Comparison of ENCODE assay signal across 8 cellular contexts in genomic region chr11:14454861-14455632, GRCh38. TPM values are rescaled to one million over a fixed set of nuclear protein-coding genes. Genes with fewer than 3 reads are reported as not detected.
DNase-seq lines count a peak whose midpoint lies in the region; ATAC-seq and TF ChIP-seq lines count a peak whose summit lies in the region.

No MANE protein-coding gene starts in this region.

- POLR2A ChIA-PET in RWPE1 (lab: Yijun Ruan, JAX; ENCODE audit: low non-redundant PET): interaction anchor here (0.9 kb wide), 1 partner anchor 154 kb away, joined by 4 read pairs; no protein-coding TSS in a partner anchor

- H3K27me3 Mint-ChIP-seq in osteocyte (ENCODE audit: unreplicated experiment): no peaks in the 10 kb centered on the region

- ATAC-seq in GM18498 (IDR thresholded peaks at IDR 0.05; ENCODE audit: unreplicated experiment) (peak; percentile 42), HG03469 (IDR thresholded peaks at IDR 0.05; ENCODE audit: unreplicated experiment) (no peak), HG02610 (IDR thresholded peaks at IDR 0.05; ENCODE audit: unreplicated experiment) (no peak), HG02571 (IDR thresholded peaks at IDR 0.05; ENCODE audit: unreplicated experiment) (no peak)

- H3K4me1 Mint-ChIP-seq in osteocyte (ENCODE audit: unreplicated experiment): peaks cover 3% of the 10 kb centered on the region

- peak overlapping the region; percentile 20 for H3K27ac Mint-ChIP-seq in osteocyte (ENCODE audit: unreplicated experiment)

- peak; percentile 77 for TF ChIP-seq CTCF in RWPE1 (conservative IDR thresholded peaks at IDR 0.05; ENCODE audit: low read depth)
- TF ChIP-seq CTCF in osteocyte (IDR thresholded peaks at IDR 0.05): peak; percentile 78

- no peak overlapping the region for H3K4me3 Mint-ChIP-seq in osteocyte (ENCODE audit: unreplicated experiment)

- peaks cover 20% of the 10 kb centered on the region for H3K36me3 Mint-ChIP-seq in osteocyte (ENCODE audit: unreplicated experiment)

- H3K27ac ChIP-seq in RWPE1: no peak overlapping the region

- no peaks in the 10 kb centered on the region for H3K9me3 Mint-ChIP-seq in osteocyte (ENCODE audit: unreplicated experiment)

- peak; percentile 33 for DNase-seq in AG20443 (ENCODE audit: low spot score)
- DNase-seq in RWPE1 (ENCODE audit: low spot score): peak; percentile 37
- peak; percentile 68 for DNase-seq in fibroblast of peridontal ligament (ENCODE audit: extremely low read depth)
- DNase-seq in osteocyte (ENCODE audit: extremely low spot score, unreplicated experiment): no peak

- CTCF ChIA-PET in RWPE1 (lab: Yijun Ruan, JAX): interaction anchor here (0.5 to 3.4 kb wide), 26 partner anchors 9 to 1296 kb away, joined by 3 to 26 read pairs (median 4); no protein-coding TSS in a partner anchor

RNA-seq across cellular contexts. Expression of gene COPB1, which starts 44.6 kb away (rescaled TPM):
- 135 TPM in 2 replicates for total RNA-seq in osteocyte
